In the genomic region with DNA sequence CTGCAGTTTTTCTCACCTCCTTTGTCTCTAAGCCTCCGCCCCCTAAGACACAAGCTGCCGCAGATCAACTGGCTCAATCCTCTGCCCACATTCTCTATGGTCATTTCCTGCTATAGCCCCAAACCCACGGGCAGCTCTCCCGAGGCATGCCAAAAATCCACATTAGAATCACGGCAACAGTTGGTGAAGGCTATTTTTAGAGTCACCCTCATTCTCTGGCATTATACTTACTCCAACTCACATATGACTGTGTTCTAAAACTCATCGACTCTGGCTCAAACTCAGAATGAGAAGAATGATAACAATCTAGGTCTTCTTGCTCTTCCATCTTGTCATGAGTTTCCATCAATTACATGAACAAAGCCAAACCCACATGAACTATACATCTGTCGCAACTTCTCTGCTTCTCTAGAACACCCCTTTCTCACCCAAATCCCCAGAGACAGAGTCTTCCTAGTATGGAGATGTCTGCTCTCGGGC, we compare ENCODE assay signal across 1 cellular context.
TF ChIP-seq lines count a peak whose summit lies in the region.

No MANE protein-coding gene starts in this region.

TF ChIP-seq in GM23338, 12 proteins besides CTCF, POLR2A, EP300 and RAD21 (continued from another document):
- TF ChIP-seq, protein P1, sequence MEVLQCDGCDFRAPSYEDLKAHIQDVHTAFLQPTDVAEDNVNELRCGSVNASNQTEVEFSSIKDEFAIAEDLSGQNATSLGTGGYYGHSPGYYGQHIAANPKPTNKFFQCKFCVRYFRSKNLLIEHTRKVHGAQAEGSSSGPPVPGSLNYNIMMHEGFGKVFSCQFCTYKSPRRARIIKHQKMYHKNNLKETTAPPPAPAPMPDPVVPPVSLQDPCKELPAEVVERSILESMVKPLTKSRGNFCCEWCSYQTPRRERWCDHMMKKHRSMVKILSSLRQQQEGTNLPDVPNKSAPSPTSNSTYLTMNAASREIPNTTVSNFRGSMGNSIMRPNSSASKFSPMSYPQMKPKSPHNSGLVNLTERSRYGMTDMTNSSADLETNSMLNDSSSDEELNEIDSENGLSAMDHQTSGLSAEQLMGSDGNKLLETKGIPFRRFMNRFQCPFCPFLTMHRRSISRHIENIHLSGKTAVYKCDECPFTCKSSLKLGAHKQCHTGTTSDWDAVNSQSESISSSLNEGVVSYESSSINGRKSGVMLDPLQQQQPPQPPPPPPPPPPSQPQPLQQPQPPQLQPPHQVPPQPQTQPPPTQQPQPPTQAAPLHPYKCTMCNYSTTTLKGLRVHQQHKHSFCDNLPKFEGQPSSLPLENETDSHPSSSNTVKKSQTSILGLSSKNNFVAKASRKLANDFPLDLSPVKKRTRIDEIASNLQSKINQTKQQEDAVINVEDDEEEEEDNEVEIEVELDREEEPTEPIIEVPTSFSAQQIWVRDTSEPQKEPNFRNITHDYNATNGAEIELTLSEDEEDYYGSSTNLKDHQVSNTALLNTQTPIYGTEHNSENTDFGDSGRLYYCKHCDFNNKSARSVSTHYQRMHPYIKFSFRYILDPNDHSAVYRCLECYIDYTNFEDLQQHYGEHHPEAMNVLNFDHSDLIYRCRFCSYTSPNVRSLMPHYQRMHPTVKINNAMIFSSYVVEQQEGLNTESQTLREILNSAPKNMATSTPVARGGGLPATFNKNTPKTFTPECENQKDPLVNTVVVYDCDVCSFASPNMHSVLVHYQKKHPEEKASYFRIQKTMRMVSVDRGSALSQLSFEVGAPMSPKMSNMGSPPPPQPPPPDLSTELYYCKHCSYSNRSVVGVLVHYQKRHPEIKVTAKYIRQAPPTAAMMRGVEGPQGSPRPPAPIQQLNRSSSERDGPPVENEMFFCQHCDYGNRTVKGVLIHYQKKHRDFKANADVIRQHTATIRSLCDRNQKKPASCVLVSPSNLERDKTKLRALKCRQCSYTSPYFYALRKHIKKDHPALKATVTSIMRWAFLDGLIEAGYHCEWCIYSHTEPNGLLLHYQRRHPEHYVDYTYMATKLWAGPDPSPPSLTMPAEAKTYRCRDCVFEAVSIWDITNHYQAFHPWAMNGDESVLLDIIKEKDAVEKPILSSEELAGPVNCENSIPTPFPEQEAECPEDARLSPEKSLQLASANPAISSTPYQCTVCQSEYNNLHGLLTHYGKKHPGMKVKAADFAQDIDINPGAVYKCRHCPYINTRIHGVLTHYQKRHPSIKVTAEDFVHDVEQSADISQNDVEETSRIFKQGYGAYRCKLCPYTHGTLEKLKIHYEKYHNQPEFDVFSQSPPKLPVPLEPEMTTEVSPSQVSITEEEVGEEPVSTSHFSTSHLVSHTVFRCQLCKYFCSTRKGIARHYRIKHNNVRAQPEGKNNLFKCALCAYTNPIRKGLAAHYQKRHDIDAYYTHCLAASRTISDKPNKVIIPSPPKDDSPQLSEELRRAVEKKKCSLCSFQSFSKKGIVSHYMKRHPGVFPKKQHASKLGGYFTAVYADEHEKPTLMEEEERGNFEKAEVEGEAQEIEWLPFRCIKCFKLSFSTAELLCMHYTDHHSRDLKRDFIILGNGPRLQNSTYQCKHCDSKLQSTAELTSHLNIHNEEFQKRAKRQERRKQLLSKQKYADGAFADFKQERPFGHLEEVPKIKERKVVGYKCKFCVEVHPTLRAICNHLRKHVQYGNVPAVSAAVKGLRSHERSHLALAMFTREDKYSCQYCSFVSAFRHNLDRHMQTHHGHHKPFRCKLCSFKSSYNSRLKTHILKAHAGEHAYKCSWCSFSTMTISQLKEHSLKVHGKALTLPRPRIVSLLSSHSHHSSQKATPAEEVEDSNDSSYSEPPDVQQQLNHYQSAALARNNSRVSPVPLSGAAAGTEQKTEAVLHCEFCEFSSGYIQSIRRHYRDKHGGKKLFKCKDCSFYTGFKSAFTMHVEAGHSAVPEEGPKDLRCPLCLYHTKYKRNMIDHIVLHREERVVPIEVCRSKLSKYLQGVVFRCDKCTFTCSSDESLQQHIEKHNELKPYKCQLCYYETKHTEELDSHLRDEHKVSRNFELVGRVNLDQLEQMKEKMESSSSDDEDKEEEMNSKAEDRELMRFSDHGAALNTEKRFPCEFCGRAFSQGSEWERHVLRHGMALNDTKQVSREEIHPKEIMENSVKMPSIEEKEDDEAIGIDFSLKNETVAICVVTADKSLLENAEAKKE (CRISPR knock-in tag; IDR thresholded peaks at IDR 0.05) = no peak
- TF ChIP-seq EZH2phosphoT487 (IDR thresholded peaks at IDR 0.05; ENCODE audit: unreplicated experiment) = no peak
- TF ChIP-seq, protein P2, sequence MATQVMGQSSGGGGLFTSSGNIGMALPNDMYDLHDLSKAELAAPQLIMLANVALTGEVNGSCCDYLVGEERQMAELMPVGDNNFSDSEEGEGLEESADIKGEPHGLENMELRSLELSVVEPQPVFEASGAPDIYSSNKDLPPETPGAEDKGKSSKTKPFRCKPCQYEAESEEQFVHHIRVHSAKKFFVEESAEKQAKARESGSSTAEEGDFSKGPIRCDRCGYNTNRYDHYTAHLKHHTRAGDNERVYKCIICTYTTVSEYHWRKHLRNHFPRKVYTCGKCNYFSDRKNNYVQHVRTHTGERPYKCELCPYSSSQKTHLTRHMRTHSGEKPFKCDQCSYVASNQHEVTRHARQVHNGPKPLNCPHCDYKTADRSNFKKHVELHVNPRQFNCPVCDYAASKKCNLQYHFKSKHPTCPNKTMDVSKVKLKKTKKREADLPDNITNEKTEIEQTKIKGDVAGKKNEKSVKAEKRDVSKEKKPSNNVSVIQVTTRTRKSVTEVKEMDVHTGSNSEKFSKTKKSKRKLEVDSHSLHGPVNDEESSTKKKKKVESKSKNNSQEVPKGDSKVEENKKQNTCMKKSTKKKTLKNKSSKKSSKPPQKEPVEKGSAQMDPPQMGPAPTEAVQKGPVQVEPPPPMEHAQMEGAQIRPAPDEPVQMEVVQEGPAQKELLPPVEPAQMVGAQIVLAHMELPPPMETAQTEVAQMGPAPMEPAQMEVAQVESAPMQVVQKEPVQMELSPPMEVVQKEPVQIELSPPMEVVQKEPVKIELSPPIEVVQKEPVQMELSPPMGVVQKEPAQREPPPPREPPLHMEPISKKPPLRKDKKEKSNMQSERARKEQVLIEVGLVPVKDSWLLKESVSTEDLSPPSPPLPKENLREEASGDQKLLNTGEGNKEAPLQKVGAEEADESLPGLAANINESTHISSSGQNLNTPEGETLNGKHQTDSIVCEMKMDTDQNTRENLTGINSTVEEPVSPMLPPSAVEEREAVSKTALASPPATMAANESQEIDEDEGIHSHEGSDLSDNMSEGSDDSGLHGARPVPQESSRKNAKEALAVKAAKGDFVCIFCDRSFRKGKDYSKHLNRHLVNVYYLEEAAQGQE (IDR thresholded peaks at IDR 0.05; ENCODE audit: unreplicated experiment) = no peak
- no peak for TF ChIP-seq JUNB (IDR thresholded peaks at IDR 0.05; ENCODE audit: unreplicated experiment)
TF ChIP-seq in GM23338: peak in this region for 0.
